In genomic region chrX:101391831-101392230, GRCh38 we compare ENCODE assay signal across 2 cellular contexts.
TF ChIP-seq lines count a peak whose summit lies in the region.

No MANE protein-coding gene starts in this region.

TF ChIP-seq in SK-N-SH, 30 proteins besides CTCF, POLR2A, EP300 and RAD21:
- TF ChIP-seq IRF3 (IDR thresholded peaks at IDR 0.05; ENCODE audit: low read depth, low read length) (no peak), NFIC (IDR thresholded peaks at IDR 0.05; ENCODE audit: borderline replicate concordance) (no peak), USF1 (IDR thresholded peaks at IDR 0.05; ENCODE audit: borderline replicate concordance, low read depth) (no peak), PBX3 (IDR thresholded peaks at IDR 0.05) (no peak), FOXM1 (IDR thresholded peaks at IDR 0.05; ENCODE audit: low read depth) (no peak), USF2 (IDR thresholded peaks at IDR 0.05; ENCODE audit: borderline replicate concordance, low read depth, low read length) (no peak), FOSL2 (IDR thresholded peaks at IDR 0.05; ENCODE audit: borderline replicate concordance, low read depth) (no peak), NRF1 (IDR thresholded peaks at IDR 0.05; ENCODE audit: low read depth, low read length) (no peak), GABPA (IDR thresholded peaks at IDR 0.05; ENCODE audit: low read depth) (no peak), SIN3A (IDR thresholded peaks at IDR 0.05; ENCODE audit: borderline replicate concordance, low read depth, low read length) (no peak), YY1 (IDR thresholded peaks at IDR 0.05; ENCODE audit: low read depth) (no peak), REST (IDR thresholded peaks at IDR 0.05; ENCODE audit: low read depth, low read length) (no peak), RFX5 (IDR thresholded peaks at IDR 0.05; ENCODE audit: low read length) (no peak), MXI1 (IDR thresholded peaks at IDR 0.05; ENCODE audit: low read depth, low read length) (no peak), GATA2 (CRISPR knock-in tag; IDR thresholded peaks at IDR 0.05) (no peak), ELF1 (IDR thresholded peaks at IDR 0.05) (no peak), MAX (IDR thresholded peaks at IDR 0.05; ENCODE audit: low read depth) (no peak), SMC3 (IDR thresholded peaks at IDR 0.05; ENCODE audit: low read depth, low read length) (no peak), MEF2A (IDR thresholded peaks at IDR 0.05; ENCODE audit: borderline replicate concordance, low read depth) (no peak)
TF ChIP-seq in SK-N-SH: peak in this region for 0.

TF ChIP-seq in SK-N-SH treated with all-trans-retinoic acid at 6 μM for 48 hours, 23 proteins besides CTCF, POLR2A, EP300 and RAD21 (continued from another document):
- TF ChIP-seq PATZ1 (CRISPR knock-in tag; IDR thresholded peaks at IDR 0.05; ENCODE audit: borderline replicate concordance) (no peak), ARNTL (CRISPR knock-in tag; IDR thresholded peaks at IDR 0.05; ENCODE audit: borderline replicate concordance, low read depth) (no peak), GLIS3 (CRISPR knock-in tag; IDR thresholded peaks at IDR 0.05) (no peak), CSDC2 (CRISPR knock-in tag; IDR thresholded peaks at IDR 0.05) (no peak), ZNF565 (CRISPR knock-in tag; conservative IDR thresholded peaks at IDR 0.05; ENCODE audit: low read depth) (no peak), ISL1 (CRISPR knock-in tag; IDR thresholded peaks at IDR 0.05) (no peak), SNAI2 (CRISPR knock-in tag; IDR thresholded peaks at IDR 0.05) (no peak), BACH2 (CRISPR knock-in tag; IDR thresholded peaks at IDR 0.05; ENCODE audit: borderline replicate concordance) (no peak), OSR1 (CRISPR knock-in tag; IDR thresholded peaks at IDR 0.05) (no peak), PPARA (CRISPR knock-in tag; IDR thresholded peaks at IDR 0.05; ENCODE audit: borderline replicate concordance) (no peak), ZNF8 (CRISPR knock-in tag; IDR thresholded peaks at IDR 0.05) (no peak), ZC3H10 (CRISPR knock-in tag; IDR thresholded peaks at IDR 0.05) (no peak), ESRRG (CRISPR knock-in tag; IDR thresholded peaks at IDR 0.05) (no peak)
TF ChIP-seq in SK-N-SH treated with all-trans-retinoic acid at 6 μM for 48 hours: peak in this region for 0.
